ENCODE assay signal across 21 cellular contexts in genomic region chr4:156538651-156539285, GRCh38.
DNase-seq lines count a peak whose midpoint lies in the region; ATAC-seq and TF ChIP-seq lines count a peak whose summit lies in the region.
"Had no signal": no experiment of that assay in that cellular context is flagged by ENCODE, and none has a peak within 500 bp of the region (broad histone marks: within the 10 kb centered on the region; RNA-seq: fewer than 3 reads in every experiment).

No MANE protein-coding gene starts in this region.

- H3K4me2 ChIP-seq in mammary epithelial cell (ENCODE audit: insufficient read depth, low read depth, low read length) (no peak overlapping the region), smooth muscle cell (no peak overlapping the region)
- H3K4me2 ChIP-seq: BLaER1 had no signal

- H3K27ac ChIP-seq in mammary epithelial cell (ENCODE audit: insufficient read depth, low read depth, low read length) (no peak overlapping the region), smooth muscle cell (ENCODE audit: low read depth) (peak overlapping the region; percentile 37)
- H3K27ac ChIP-seq: 22Rv1, BLaER1, SJSA1 had no signal

- H3K27me3 ChIP-seq in mammary epithelial cell (ENCODE audit: insufficient read depth, low read length) (no peaks in the 10 kb centered on the region), smooth muscle cell (ENCODE audit: low read depth) (no peaks in the 10 kb centered on the region)
- H3K27me3 ChIP-seq: BLaER1, SJSA1 had no signal

- no peaks in the 10 kb centered on the region for H3K27me3 Mint-ChIP-seq in activated naive CD8-positive, alpha-beta T cell treated with anti-CD3 and anti-CD28 coated beads, Interleukin-2, amount 50 U/mL, for 24 hours
- H3K27me3 Mint-ChIP-seq: CD4-positive, alpha-beta T cell; IgD-negative memory B cell had no signal

- H3F3A ChIP-seq in smooth muscle cell (ENCODE audit: low read depth), result no peaks in the 10 kb centered on the region

- H3K4me1 Mint-ChIP-seq in activated naive CD8-positive, alpha-beta T cell treated with anti-CD3 and anti-CD28 coated beads, Interleukin-2, amount 50 U/mL, for 24 hours, result no peaks in the 10 kb centered on the region
- H3K4me1 Mint-ChIP-seq: IgD-negative memory B cell had no signal

- in situ Hi-C loops in mammary epithelial cell (cut with MboI; ENCODE audit: low sequenced_read_pairs in 2 of 2), result no loop called here

- H3K4me1 ChIP-seq in mammary epithelial cell (ENCODE audit: insufficient read depth, low read length) (peaks cover 21% of the 10 kb centered on the region), smooth muscle cell (ENCODE audit: low read depth) (peaks cover 6% of the 10 kb centered on the region)
- H3K4me1 ChIP-seq: BLaER1, SJSA1 had no signal

- 38% methylated on average over 1 of the region's 1 CpG for WGBS in mammary epithelial cell (ENCODE audit: low coverage, missing lambda C conversion rate)
- WGBS in smooth muscle cell (ENCODE audit: low lambda C conversion rate), result 61% methylated on average over 1 of the region's 1 CpG

- ATAC-seq in HG03097 (IDR thresholded peaks at IDR 0.05; ENCODE audit: low FRiP score, unreplicated experiment), result no peak
- ATAC-seq in activated naive CD8-positive, alpha-beta T cell treated with anti-CD3 and anti-CD28 coated beads, Interleukin-2, amount 50 U/mL, for 24 hours, result no peak
- ATAC-seq: Right ventricle myocardium inferior had no signal

- H4K20me1 ChIP-seq in mammary epithelial cell (ENCODE audit: insufficient read depth, low read length) (no peaks in the 10 kb centered on the region), smooth muscle cell (ENCODE audit: low read depth) (no peaks in the 10 kb centered on the region)
- H4K20me1 ChIP-seq: BLaER1 had no signal

- DNase-seq in NCI-H345 treated with DMSO at 0.1 percent for 48 hours (lab: John Stamatoyannopoulos, UW; ENCODE audit: unreplicated experiment) (peak; percentile 11), NCI-H345 (lab: John Stamatoyannopoulos, UW) (no peak), NCI-H2227 treated with DMSO at 0.1 percent for 48 hours (lab: John Stamatoyannopoulos, UW) (peak; percentile 59), mammary epithelial cell (peak; percentile 20), smooth muscle cell (lab: John Stamatoyannopoulos, UW; ENCODE audit: unreplicated experiment) (no peak), iPS-NIHi7 (ENCODE audit: extremely low spot score) (no peak)
- DNase-seq in activated naive CD8-positive, alpha-beta T cell treated with anti-CD3 and anti-CD28 coated beads, Interleukin-2, amount 50 U/mL, for 24 hours, result no peak
- DNase-seq: ACHN; CD4-positive, alpha-beta T cell; COR-L47; DMS79 treated with DMSO at 0.1 percent for 48 hours; MV-4-11; NCI-H187; NCI-H446 treated with DMSO at 0.1 percent for 48 hours; NCI-H774 had no signal

- BruUV-seq in mammary epithelial cell (replicated peaks; lab: Mats Ljungman, UMichigan), result no TSS peak

- H3K4me3 ChIP-seq in mammary epithelial cell (replicated peaks in 1 of 3; ENCODE audit: insufficient read depth in 1 of 3, low read depth in 2 of 3, low read length in 3 of 3) (no peak overlapping the region), smooth muscle cell (no peak overlapping the region)
- H3K4me3 ChIP-seq: BLaER1, SJSA1 had no signal

- H3K79me2 ChIP-seq in mammary epithelial cell (ENCODE audit: insufficient read depth, low read length) (no peaks in the 10 kb centered on the region), smooth muscle cell (ENCODE audit: low read depth) (no peaks in the 10 kb centered on the region)

- CTCF ChIA-PET in mammary epithelial cell (lab: Charles Lee; ENCODE audit: low non-redundant PET), result no interaction called here

- H3K9ac ChIP-seq in mammary epithelial cell (ENCODE audit: insufficient read depth, low read length) (no peak overlapping the region), smooth muscle cell (ENCODE audit: low read depth) (no peak overlapping the region)
- H3K9ac ChIP-seq: BLaER1 had no signal

- intact Hi-C loops in mammary epithelial cell (cut with micrococcal nuclease), result no loop called here

- no peak overlapping the region for H3K4me3 Mint-ChIP-seq in activated naive CD8-positive, alpha-beta T cell treated with anti-CD3 and anti-CD28 coated beads, Interleukin-2, amount 50 U/mL, for 24 hours
- H3K4me3 Mint-ChIP-seq: CD4-positive, alpha-beta T cell; IgD-negative memory B cell had no signal

- dilution Hi-C loops in mammary epithelial cell (cut with HindIII; ENCODE audit: low sequenced_read_pairs), result no loop called here

- H3K9me3 ChIP-seq in mammary epithelial cell (replicated peaks; ENCODE audit: insufficient read depth, low read length) (no peaks in the 10 kb centered on the region), smooth muscle cell (replicated peaks; ENCODE audit: low read depth) (no peaks in the 10 kb centered on the region)
- H3K9me3 ChIP-seq: BLaER1, SJSA1 had no signal

- H2AFZ ChIP-seq in mammary epithelial cell (ENCODE audit: low read depth, low read length) (no peak overlapping the region), smooth muscle cell (ENCODE audit: low read depth) (no peak overlapping the region)

- TF ChIP-seq CTCF in mammary epithelial cell (conservative IDR thresholded peaks at IDR 0.05 in 1 of 2, IDR thresholded peaks at IDR 0.05 in 1 of 2; ENCODE audit: extremely low read depth in 1 of 2, insufficient read depth in 1 of 2, low read depth in 1 of 2, low read length in 2 of 2) (no peak), smooth muscle cell (IDR thresholded peaks at IDR 0.05; ENCODE audit: borderline replicate concordance, insufficient read depth, poor library complexity, severe bottlenecking) (no peak)

- H3K9me3 Mint-ChIP-seq in activated naive CD8-positive, alpha-beta T cell treated with anti-CD3 and anti-CD28 coated beads, Interleukin-2, amount 50 U/mL, for 24 hours, result peaks cover 17% of the 10 kb centered on the region

- H3K27ac Mint-ChIP-seq in activated naive CD8-positive, alpha-beta T cell treated with anti-CD3 and anti-CD28 coated beads, Interleukin-2, amount 50 U/mL, for 24 hours, result no peak overlapping the region
- H3K27ac Mint-ChIP-seq: CD4-positive, alpha-beta T cell; IgD-negative memory B cell had no signal

- peaks cover 2% of the 10 kb centered on the region for H3K36me3 Mint-ChIP-seq in activated naive CD8-positive, alpha-beta T cell treated with anti-CD3 and anti-CD28 coated beads, Interleukin-2, amount 50 U/mL, for 24 hours (ENCODE audit: low read depth)
- H3K36me3 Mint-ChIP-seq: IgD-negative memory B cell had no signal

- H3K36me3 ChIP-seq in mammary epithelial cell (ENCODE audit: insufficient read depth, low read length) (no peaks in the 10 kb centered on the region), smooth muscle cell (ENCODE audit: low read depth) (no peaks in the 10 kb centered on the region)
- H3K36me3 ChIP-seq: BLaER1, SJSA1 had no signal

Comparison
In these comparisons a context has a peak if more than half of its experiments do, and no peak if none do; other contexts are left out.
1. DNase-seq: peak in NCI-H345 treated with DMSO at 0.1 percent for 48 hours (single experiment), NCI-H2227 treated with DMSO at 0.1 percent for 48 hours (single experiment) and mammary epithelial cell (single experiment); none in NCI-H345 (single experiment), smooth muscle cell (single experiment), activated naive CD8-positive, alpha-beta T cell treated with anti-CD3 and anti-CD28 coated beads, Interleukin-2, amount 50 U/mL, for 24 hours (single experiment) and iPS-NIHi7 (single experiment).